1 cellular context compared by ENCODE assay signal in genomic region chr12:117685115-117685926, GRCh38.
A peak's percentile ranks its signal among the peaks of the same experiment; 100 is the strongest.
TF ChIP-seq lines count a peak whose summit lies in the region.

No MANE protein-coding gene starts in this region.

TF ChIP-seq in SK-N-SH, 30 proteins besides CTCF, POLR2A, EP300 and RAD21 (continued from another document):
- TF ChIP-seq FOXM1 (IDR thresholded peaks at IDR 0.05; ENCODE audit: low read depth) (peak; percentile 75; the same call in 1 of the 2 replicates), PBX3 (IDR thresholded peaks at IDR 0.05) (peak; percentile 95), ZBTB33 (IDR thresholded peaks at IDR 0.05; ENCODE audit: borderline replicate concordance, low read depth) (peak; percentile 59; the same call in 1 of the 2 replicates), MAX (IDR thresholded peaks at IDR 0.05; ENCODE audit: low read depth) (peak; percentile 67), POLR2AphosphoS5 (IDR thresholded peaks at IDR 0.05; ENCODE audit: low read depth, low read length) (peak; percentile 73; the same call in 1 of the 2 replicates), TEAD4 (IDR thresholded peaks at IDR 0.05; ENCODE audit: borderline replicate concordance, insufficient read depth) (peak; percentile 86), RCOR1 (IDR thresholded peaks at IDR 0.05; ENCODE audit: low read length) (peak; percentile 98), GABPA (IDR thresholded peaks at IDR 0.05; ENCODE audit: low read depth) (no peak), RFX5 (IDR thresholded peaks at IDR 0.05; ENCODE audit: low read length) (no peak), NFIC (IDR thresholded peaks at IDR 0.05; ENCODE audit: borderline replicate concordance) (peak; percentile 43), MEF2A (IDR thresholded peaks at IDR 0.05; ENCODE audit: borderline replicate concordance, low read depth) (peak; percentile 28; the same call in 1 of the 2 replicates), EZH2phosphoT487 (IDR thresholded peaks at IDR 0.05; ENCODE audit: borderline replicate concordance, low read depth) (no peak), USF2 (IDR thresholded peaks at IDR 0.05; ENCODE audit: borderline replicate concordance, low read depth, low read length) (peak; percentile 70), RXRA (IDR thresholded peaks at IDR 0.05; ENCODE audit: borderline replicate concordance, low read depth) (0 out of 2 replicates have a peak, but pooled peaks have one; percentile 55), JUND (IDR thresholded peaks at IDR 0.05) (peak; percentile 78), GATA2 (CRISPR knock-in tag; IDR thresholded peaks at IDR 0.05) (peak; percentile 86), SMC3 (IDR thresholded peaks at IDR 0.05; ENCODE audit: low read depth, low read length) (no peak; the same call in 1 of the 2 replicates), MXI1 (IDR thresholded peaks at IDR 0.05; ENCODE audit: low read depth, low read length) (no peak; the same call in none of the 2 replicates), TAF1 (IDR thresholded peaks at IDR 0.05; ENCODE audit: borderline replicate concordance, low read depth, low read length) (no peak), SIN3A (IDR thresholded peaks at IDR 0.05; ENCODE audit: borderline replicate concordance, low read depth, low read length) (peak; percentile 72)
